In genomic region chr5:109706065-109706464, GRCh38 we compare ENCODE assay signal across 25 cellular contexts.
"Had no signal": no experiment of that assay in that cellular context is flagged by ENCODE, and none has a peak within 500 bp of the region (broad histone marks: within the 10 kb centered on the region; RNA-seq: fewer than 3 reads in every experiment).

No MANE protein-coding gene starts in this region.

- H2AFZ ChIP-seq: PC-9 had no signal

- H3K4me2 ChIP-seq: PC-9 had no signal

- DNase-seq: activated CD4-positive, alpha-beta memory T cell treated with anti-CD3 and anti-CD28 coated beads, Interleukin-2, amount 10 ng/mL, durations not matched to agents 7 days and 5 days; activated CD4-positive, alpha-beta T cell treated with anti-CD3 and anti-CD28 coated beads for 36 hours; activated CD4-positive, alpha-beta T cell treated with anti-CD3 and anti-CD28 coated beads, Interleukin-2, amount 50 U/mL, for 1 hour; activated naive CD4-positive, alpha-beta T cell treated with anti-CD3 and anti-CD28 coated beads, Interleukin-2, amount 50 U/mL, for 16 hours; activated naive CD8-positive, alpha-beta T cell treated with anti-CD3 and anti-CD28 coated beads, Interleukin-2, amount 10 ng/mL, durations not matched to agents 7 days and 5 days; activated T-cell treated with anti-CD3 and anti-CD28 coated beads for 4 hours; activated T-cell treated with anti-CD3 and anti-CD28 coated beads, Interleukin-2, amount 50 U/mL, for 48 hours; adrenal gland; anterior cingulate cortex; caudate nucleus; MM.1S; NCI-H1105; NCI-H1436; NCI-H1694 treated with DMSO at 0.1 percent for 48 hours; NCI-H2029 treated with DMSO at 0.1 percent for 48 hours; NCI-H345; NCI-H510A; PC-9; SHP77 treated with DMSO at 0.1 percent for 48 hours; T-cell; T-helper 2 cell; T1000; WERI-Rb-1 had no signal

- H3K27me3 Mint-ChIP-seq: activated CD4-positive, alpha-beta memory T cell treated with anti-CD3 and anti-CD28 coated beads, Interleukin-2, amount 10 ng/mL, durations not matched to agents 7 days and 5 days; activated CD4-positive, alpha-beta T cell treated with anti-CD3 and anti-CD28 coated beads for 36 hours; activated naive CD8-positive, alpha-beta T cell treated with anti-CD3 and anti-CD28 coated beads, Interleukin-2, amount 10 ng/mL, durations not matched to agents 7 days and 5 days; T-cell had no signal

- ATAC-seq: activated CD4-positive, alpha-beta T cell treated with anti-CD3 and anti-CD28 coated beads for 36 hours; T-cell had no signal

- H3K27ac Mint-ChIP-seq: activated CD4-positive, alpha-beta memory T cell treated with anti-CD3 and anti-CD28 coated beads, Interleukin-2, amount 10 ng/mL, durations not matched to agents 7 days and 5 days; activated CD4-positive, alpha-beta T cell treated with anti-CD3 and anti-CD28 coated beads for 36 hours; activated naive CD8-positive, alpha-beta T cell treated with anti-CD3 and anti-CD28 coated beads, Interleukin-2, amount 10 ng/mL, durations not matched to agents 7 days and 5 days; activated T-helper 2 cell treated with anti-CD3 and anti-CD28 coated beads, Interferon-gamma antibody, Interleukin-2, Interleukin-4, amounts not matched to agents 10 μg/mL and 5 μg/mL and 100 μg/mL, durations not matched to agents 14 hours and 24 hours and 36 hours; T-cell had no signal

- H3K36me3 ChIP-seq: adrenal gland, breast epithelium, WERI-Rb-1 had no signal

- H3K9me3 ChIP-seq: adrenal gland, breast epithelium had no signal

- H3K4me3 ChIP-seq: adrenal gland, breast epithelium, PC-9 had no signal

- H3K27ac ChIP-seq: adrenal gland, breast epithelium, PC-9, WERI-Rb-1 had no signal

- H3K27me3 ChIP-seq: adrenal gland, breast epithelium had no signal

- H3K4me1 ChIP-seq: breast epithelium had no signal

- H3K9me3 Mint-ChIP-seq: activated CD4-positive, alpha-beta memory T cell treated with anti-CD3 and anti-CD28 coated beads, Interleukin-2, amount 10 ng/mL, durations not matched to agents 7 days and 5 days; activated T-helper 2 cell treated with anti-CD3 and anti-CD28 coated beads, Interferon-gamma antibody, Interleukin-2, Interleukin-4, amounts not matched to agents 10 μg/mL and 5 μg/mL and 100 μg/mL, durations not matched to agents 14 hours and 24 hours and 36 hours; T-cell had no signal

- H3K4me3 Mint-ChIP-seq: activated CD4-positive, alpha-beta memory T cell treated with anti-CD3 and anti-CD28 coated beads, Interleukin-2, amount 10 ng/mL, durations not matched to agents 7 days and 5 days; activated CD4-positive, alpha-beta T cell treated with anti-CD3 and anti-CD28 coated beads for 36 hours; activated naive CD8-positive, alpha-beta T cell treated with anti-CD3 and anti-CD28 coated beads, Interleukin-2, amount 10 ng/mL, durations not matched to agents 7 days and 5 days; T-cell had no signal
